29 cellular contexts compared by ENCODE assay signal in the genomic region with DNA sequence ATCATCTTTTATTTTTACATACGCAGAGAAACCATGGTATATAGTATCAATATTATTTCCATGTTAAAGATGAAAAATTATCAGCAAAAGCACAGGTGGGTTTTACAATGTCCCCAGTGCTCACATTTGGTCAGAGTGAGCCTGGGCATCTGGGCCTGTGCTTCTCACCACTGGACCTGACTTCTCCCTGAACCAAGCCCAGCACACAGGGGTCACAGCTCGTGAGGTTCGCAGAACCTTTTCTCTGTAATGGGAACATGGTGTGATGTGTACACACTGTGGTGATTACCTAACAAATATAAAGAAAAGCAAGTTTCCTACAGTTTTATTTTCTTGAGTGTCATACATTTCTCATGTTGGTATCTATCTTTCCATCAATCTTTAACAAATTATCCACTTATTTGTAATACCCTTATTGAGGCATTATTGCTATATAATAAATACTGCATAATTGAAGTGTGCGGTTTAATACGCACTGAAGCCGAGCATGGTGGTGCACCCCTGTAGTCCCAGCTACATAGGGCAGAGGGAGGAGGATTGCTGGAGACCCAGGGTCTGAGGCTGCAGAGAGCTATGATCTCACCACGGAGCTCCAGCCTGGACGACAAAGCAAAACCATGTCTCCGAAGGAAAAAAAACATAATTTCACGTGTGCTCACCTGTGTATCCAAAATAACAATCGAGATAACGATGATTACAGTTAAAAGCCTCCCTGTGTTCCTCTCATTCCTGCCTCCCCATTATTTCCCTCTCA.
"Had no signal": no experiment of that assay in that cellular context is flagged by ENCODE, and none has a peak within 500 bp of the region (broad histone marks: within the 10 kb centered on the region; RNA-seq: fewer than 3 reads in every experiment).

No MANE protein-coding gene starts in this region.

- H2AFZ ChIP-seq: PC-9 had no signal

- H3K4me2 ChIP-seq: KMS-11, PC-9 had no signal

- ATAC-seq: activated CD8-positive, alpha-beta memory T cell treated with anti-CD3 and anti-CD28 coated beads, Interleukin-2, amount 10 ng/mL, durations not matched to agents 7 days and 5 days; activated naive CD8-positive, alpha-beta T cell treated with anti-CD3 and anti-CD28 coated beads, Interleukin-2, amount 50 U/mL, for 24 hours; Right ventricle myocardium inferior had no signal

- FAIRE-seq: RCC 7860 had no signal

- DNase-seq: activated CD4-positive, alpha-beta memory T cell treated with anti-CD3 and anti-CD28 coated beads, Interleukin-2, amount 10 ng/mL, durations not matched to agents 7 days and 5 days; activated CD4-positive, alpha-beta T cell treated with anti-CD3 and anti-CD28 coated beads for 1 hour; activated CD4-positive, alpha-beta T cell treated with anti-CD3 and anti-CD28 coated beads for 48 hours; activated CD4-positive, CD25-positive, alpha-beta regulatory T cell; activated CD8-positive, alpha-beta memory T cell treated with anti-CD3 and anti-CD28 coated beads for 24 hours; activated CD8-positive, alpha-beta memory T cell treated with anti-CD3 and anti-CD28 coated beads, Interleukin-2, amount 10 ng/mL, durations not matched to agents 7 days and 5 days; activated CD8-positive, alpha-beta memory T cell treated with anti-CD3 and anti-CD28 coated beads, Interleukin-2, amount 50 U/mL, for 48 hours; activated effector memory CD4-positive, alpha-beta T cell treated with Interleukin-2 at 50 U/mL for 16 hours; activated naive CD4-positive, alpha-beta T cell treated with anti-CD3 and anti-CD28 coated beads, Interleukin-2, amount 10 ng/mL, durations not matched to agents 7 days and 5 days; activated naive CD8-positive, alpha-beta T cell treated with anti-CD3 and anti-CD28 coated beads, Interleukin-2, amount 50 U/mL, for 24 hours; activated T-cell treated with anti-CD3 and anti-CD28 coated beads, Interleukin-2, amount 50 U/mL, for 48 hours; anterior cingulate cortex; central memory CD4-positive, alpha-beta T cell; NCI-H1105; NCI-H1417 treated with DMSO at 0.1 percent for 48 hours; NCI-H187 treated with DMSO at 0.1 percent for 48 hours; NCI-H345; NCI-H748 treated with DMSO at 0.1 percent for 48 hours; NK-92 treated with Interleukin-12 subunit alpha and Interleukin-12 subunit beta, amount 100 ng/mL, for 24 hours; PC-9; SW 1271; T-helper 1 cell; T-helper 2 cell; T-helper 9 cell had no signal

- H3K4me3 ChIP-seq: PC-9 had no signal

- H3K9ac ChIP-seq: KMS-11 had no signal

- H3K27ac ChIP-seq: KMS-11, PC-9, RWPE1, VCaP had no signal
